In the genomic region with DNA sequence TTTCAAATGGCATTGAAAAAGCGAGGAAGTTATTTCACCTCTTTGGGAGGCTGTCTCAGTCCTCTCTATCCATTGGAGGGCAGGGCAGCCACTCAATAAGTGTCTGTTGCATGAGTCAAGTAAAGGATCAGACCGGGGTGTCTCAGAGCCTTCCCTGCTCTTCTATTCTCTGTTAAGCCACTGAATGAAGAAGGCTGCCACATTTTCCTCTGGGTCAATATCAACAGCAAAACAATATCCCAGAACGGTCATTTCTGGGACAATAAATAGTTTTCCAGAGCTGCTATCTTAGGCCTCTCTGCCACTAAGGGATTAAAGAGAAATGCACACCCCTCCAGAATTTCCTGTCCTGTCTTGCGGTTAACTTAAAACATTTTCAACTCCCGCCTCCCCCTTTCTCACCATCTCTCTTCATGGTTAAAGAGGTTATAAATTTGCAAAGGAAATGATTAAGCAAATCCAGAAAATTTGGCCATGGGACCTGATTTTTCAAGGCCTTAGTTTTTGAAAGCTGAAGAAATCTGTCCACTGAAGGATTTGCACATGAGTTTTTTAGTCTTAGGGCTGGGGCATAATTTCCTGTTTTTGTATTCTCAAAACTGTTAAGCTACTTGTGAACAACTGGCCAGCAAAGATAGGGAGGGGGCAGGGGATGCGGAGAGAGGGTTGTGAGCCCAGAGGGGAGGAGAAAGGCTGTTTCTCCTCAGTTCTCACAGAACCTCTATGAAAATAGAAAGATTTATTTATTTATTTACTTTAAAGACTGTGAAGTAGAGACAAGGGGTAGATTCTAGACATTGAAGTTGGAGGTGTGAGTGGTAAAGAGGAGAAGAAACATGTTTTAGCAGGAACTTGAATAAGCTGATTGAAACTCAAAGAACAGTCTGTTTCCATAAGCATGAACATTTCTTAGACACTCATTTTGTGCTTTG, we compare ENCODE assay signal across 8 cellular contexts.
DNase-seq lines count a peak whose midpoint lies in the region; ATAC-seq and TF ChIP-seq lines count a peak whose summit lies in the region.

No MANE protein-coding gene starts in this region.

- in situ Hi-C loops in transverse colon (cut with MboI; ENCODE audit: low pct_ligation_motif_present in 1 of 4, low pct_unique_long_range_greater_than_20kb in 1 of 4, low sequenced_read_pairs in 3 of 4): no loop called here

- peaks cover 5 to 36% (median 12%) of the 10 kb centered on the region in 4 donors for H3K4me1 ChIP-seq in transverse colon

- no peaks in the 10 kb centered on the region for H3K36me3 ChIP-seq in transverse colon

- H3K9me3 ChIP-seq in transverse colon: no peaks in the 10 kb centered on the region

- no peak for TF ChIP-seq POLR2A in transverse colon (IDR thresholded peaks at IDR 0.05)

- H3K27me3 ChIP-seq in layer of hippocampus (ENCODE audit: control insufficient read depth, insufficient read depth, low read length) (no peaks in the 10 kb centered on the region), transverse colon (no peaks in the 10 kb centered on the region)

- intact Hi-C loops in transverse colon (cut with DNase I; ENCODE audit: low total_unique reads): no loop called here

- H3K27ac ChIP-seq in layer of hippocampus (ENCODE audit: low read depth, low read length) (peak overlapping the region; percentile 42), transverse colon (peak overlapping the region; percentile 45 to 72 (median 64))

- peak overlapping the region; percentile 15; the same call in 1 of the 2 replicates for H3K4me3 ChIP-seq in AG10803 (ENCODE audit: low read length)
- no peak overlapping the region for H3K4me3 ChIP-seq in transverse colon

- TF ChIP-seq CTCF in AG10803 (conservative IDR thresholded peaks at IDR 0.05; ENCODE audit: low read length) (no peak), transverse colon (IDR thresholded peaks at IDR 0.05) (no peak), omental fat pad (IDR thresholded peaks at IDR 0.05) (no peak)

- WGBS in transverse colon (ENCODE audit: low coverage in 1 of 2), 2 donors: 37 to 52% methylated on average over 4 to 6 of the region's 6 CpGs

- DNase-seq in AG10803 (ENCODE audit: low read depth): peak; percentile 95
- peak; percentile 93 for DNase-seq in M059J (ENCODE audit: low read depth)
- DNase-seq in amniotic stem cell (lab: John Stamatoyannopoulos, UW): peak; percentile 53
- no peak for DNase-seq in transverse colon
- no peak for DNase-seq in NCI-H526 treated with DMSO at 0.1 percent for 48 hours (lab: John Stamatoyannopoulos, UW)
- no peak for DNase-seq in omental fat pad (ENCODE audit: low spot score)

- no peak for TF ChIP-seq EP300 in transverse colon (IDR thresholded peaks at IDR 0.05; ENCODE audit: low read depth)

- peak; percentile 40 for ATAC-seq in GM19372 (IDR thresholded peaks at IDR 0.05; ENCODE audit: low read depth, unreplicated experiment)
- ATAC-seq in omental fat pad (ENCODE audit: low FRiP score): no peak

Comparison
In these comparisons a context has a peak if more than half of its experiments do, and no peak if none do; other contexts are left out.
1. DNase-seq: peak in AG10803 (single experiment), M059J (single experiment) and amniotic stem cell (single experiment); none in transverse colon (single experiment), NCI-H526 treated with DMSO at 0.1 percent for 48 hours (single experiment) and omental fat pad (single experiment).